Comparison of ENCODE assay signal across 2 cellular contexts in the genomic region with DNA sequence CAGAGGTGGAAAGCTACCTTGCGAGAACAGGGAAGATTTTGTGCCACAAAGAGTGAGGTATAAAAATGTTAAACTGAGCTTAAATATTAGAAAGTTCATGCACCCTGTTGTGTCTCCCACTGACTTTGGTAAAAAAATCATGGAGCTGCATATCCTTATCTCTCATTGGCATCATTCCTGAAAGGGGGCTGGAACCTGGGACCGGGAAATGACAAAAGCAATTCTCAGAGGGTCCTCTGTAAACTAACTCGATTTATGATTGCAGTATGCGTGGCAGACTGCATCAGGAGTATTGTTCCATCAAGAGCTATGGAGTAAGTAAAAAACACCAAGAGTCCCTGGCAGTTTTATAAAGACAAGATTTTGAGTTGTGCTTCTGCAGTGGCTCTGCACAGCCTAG.
TF ChIP-seq lines count a peak whose summit lies in the region.

No MANE protein-coding gene starts in this region.

TF ChIP-seq in SK-N-SH, 30 proteins besides CTCF, POLR2A, EP300 and RAD21 (continued from another document):
- TF ChIP-seq SIN3A (IDR thresholded peaks at IDR 0.05; ENCODE audit: borderline replicate concordance, low read depth, low read length), result no peak
- no peak for TF ChIP-seq RFX5 (IDR thresholded peaks at IDR 0.05; ENCODE audit: low read length)

TF ChIP-seq in SK-N-SH treated with all-trans-retinoic acid at 6 μM for 48 hours, 23 proteins besides CTCF, POLR2A, EP300 and RAD21 (continued from another document):
- no peak for TF ChIP-seq POU6F1 (CRISPR knock-in tag; IDR thresholded peaks at IDR 0.05; ENCODE audit: borderline replicate concordance, low read depth)
TF ChIP-seq in SK-N-SH treated with all-trans-retinoic acid at 6 μM for 48 hours: peak in this region for 0.
